23 cellular contexts compared by ENCODE assay signal in genomic region chr13:46304546-46304945, GRCh38.
DNase-seq lines count a peak whose midpoint lies in the region; ATAC-seq and TF ChIP-seq lines count a peak whose summit lies in the region.
"Had no signal": no experiment of that assay in that cellular context is flagged by ENCODE, and none has a peak within 500 bp of the region (broad histone marks: within the 10 kb centered on the region; RNA-seq: fewer than 3 reads in every experiment).

No MANE protein-coding gene starts in this region.

- peaks cover 10% of the 10 kb centered on the region for H3K36me3 Mint-ChIP-seq in activated CD8-positive, alpha-beta T cell treated with anti-CD3 and anti-CD28 coated beads for 36 hours (ENCODE audit: low read depth)
- peaks cover 15% of the 10 kb centered on the region for H3K36me3 Mint-ChIP-seq in activated CD8-positive, alpha-beta T cell treated with anti-CD3 and anti-CD28 coated beads, Interleukin-2, amount 10 ng/mL, durations not matched to agents 7 days and 5 days (ENCODE audit: low read depth)
- peaks cover 28% of the 10 kb centered on the region for H3K36me3 Mint-ChIP-seq in CD4-positive, alpha-beta T cell (ENCODE audit: low read depth)
- no peaks in the 10 kb centered on the region for H3K36me3 Mint-ChIP-seq in dendritic cell treated with granulocyte-macrophage colony-stimulating factor and Interleukin-4, amounts not matched to agents 40 ng/mL and 50 ng/mL, for 4 days (ENCODE audit: low read depth)
- peaks cover 17% of the 10 kb centered on the region for H3K36me3 Mint-ChIP-seq in natural killer cell treated with Interleukin-12 subunit alpha and Interleukin-12 subunit beta and Interleukin-15 and Interleukin-18, amount 100 ng/mL, for 72 hours

- POLR2A ChIA-PET in activated CD8-positive, alpha-beta T cell treated with anti-CD3 and anti-CD28 coated beads for 36 hours (lab: Charles Lee) = interaction anchor here (0.6 to 1.2 kb wide), 5 partner anchors 9 to 990 kb away, joined by 3 to 6 read pairs (median 4); no protein-coding TSS in a partner anchor
- POLR2A ChIA-PET in activated CD8-positive, alpha-beta T cell treated with anti-CD3 and anti-CD28 coated beads, Interleukin-2, amount 10 ng/mL, durations not matched to agents 7 days and 5 days (lab: Charles Lee) = interaction anchor here (0.6 kb wide), 1 partner anchor 63 kb away, joined by 5 read pairs; no protein-coding TSS in a partner anchor
- POLR2A ChIA-PET in CD4-positive, alpha-beta T cell (lab: Charles Lee) = interaction anchor here (1.0 to 1.7 kb wide), 2 partner anchors 9 kb away, joined by 4 to 11 read pairs; no protein-coding TSS in a partner anchor

- DNase-seq in activated CD8-positive, alpha-beta T cell treated with anti-CD3 and anti-CD28 coated beads for 36 hours = no peak
- DNase-seq in activated CD8-positive, alpha-beta T cell treated with anti-CD3 and anti-CD28 coated beads, Interleukin-2, amount 10 ng/mL, durations not matched to agents 7 days and 5 days = no peak
- DNase-seq in CD4-positive, alpha-beta T cell = no peak
- DNase-seq in natural killer cell treated with Interleukin-12 subunit alpha and Interleukin-12 subunit beta and Interleukin-15 and Interleukin-18, amount 100 ng/mL, for 72 hours (ENCODE audit: low spot score) = no peak
- DNase-seq in GM03348 (ENCODE audit: low spot score) (no peak), NCI-H2029 treated with DMSO at 0.1 percent for 48 hours (lab: John Stamatoyannopoulos, UW) (no peak), NCI-H2227 (lab: John Stamatoyannopoulos, UW; ENCODE audit: unreplicated experiment) (no peak)
- DNase-seq: Caco-2, DMS 273 treated with DMSO at 0.1 percent for 48 hours, DND-41, GOT3, HCEC 1CT, KG1, NCI-H1092 treated with DMSO at 0.1 percent for 48 hours, NCI-H1436 treated with DMSO at 0.1 percent for 48 hours, NCI-H2029, NCI-H2171, NCI-H526 had no signal

- intact Hi-C loops in activated CD8-positive, alpha-beta T cell treated with anti-CD3 and anti-CD28 coated beads for 36 hours (cut with micrococcal nuclease) = no loop called here
- intact Hi-C loops in CD4-positive, alpha-beta T cell (cut with DNase I, micrococcal nuclease) = no loop called here
- intact Hi-C loops in dendritic cell treated with granulocyte-macrophage colony-stimulating factor and Interleukin-4, amounts not matched to agents 40 ng/mL and 50 ng/mL, for 4 days (cut with micrococcal nuclease) = no loop called here

- no peaks in the 10 kb centered on the region for H3K27me3 ChIP-seq in CD4-positive, alpha-beta T cell (ENCODE audit: control insufficient read depth, insufficient read depth, low read length)
- H3K27me3 ChIP-seq: SJSA1 had no signal

- H3K4me1 Mint-ChIP-seq in activated CD8-positive, alpha-beta T cell treated with anti-CD3 and anti-CD28 coated beads for 36 hours (ENCODE audit: low read depth) = peaks cover 19% of the 10 kb centered on the region
- peaks cover 14% of the 10 kb centered on the region for H3K4me1 Mint-ChIP-seq in activated CD8-positive, alpha-beta T cell treated with anti-CD3 and anti-CD28 coated beads, Interleukin-2, amount 10 ng/mL, durations not matched to agents 7 days and 5 days (ENCODE audit: low read depth)
- H3K4me1 Mint-ChIP-seq in CD4-positive, alpha-beta T cell (ENCODE audit: low read depth) = peaks cover 22% of the 10 kb centered on the region
- H3K4me1 Mint-ChIP-seq in dendritic cell treated with granulocyte-macrophage colony-stimulating factor and Interleukin-4, amounts not matched to agents 40 ng/mL and 50 ng/mL, for 4 days (ENCODE audit: low read depth) = peaks cover 37% of the 10 kb centered on the region
- H3K4me1 Mint-ChIP-seq in natural killer cell treated with Interleukin-12 subunit alpha and Interleukin-12 subunit beta and Interleukin-15 and Interleukin-18, amount 100 ng/mL, for 72 hours (ENCODE audit: low read depth in 2 of 2) = peaks cover 32 to 33% of the 10 kb centered on the region in 2 donors

- H3K4me3 Mint-ChIP-seq in activated CD8-positive, alpha-beta T cell treated with anti-CD3 and anti-CD28 coated beads for 36 hours = no peak overlapping the region
- H3K4me3 Mint-ChIP-seq in activated CD8-positive, alpha-beta T cell treated with anti-CD3 and anti-CD28 coated beads, Interleukin-2, amount 10 ng/mL, durations not matched to agents 7 days and 5 days = no peak overlapping the region
- H3K4me3 Mint-ChIP-seq in CD4-positive, alpha-beta T cell = no peak overlapping the region
- no peak overlapping the region for H3K4me3 Mint-ChIP-seq in dendritic cell treated with granulocyte-macrophage colony-stimulating factor and Interleukin-4, amounts not matched to agents 40 ng/mL and 50 ng/mL, for 4 days
- H3K4me3 Mint-ChIP-seq in natural killer cell treated with Interleukin-12 subunit alpha and Interleukin-12 subunit beta and Interleukin-15 and Interleukin-18, amount 100 ng/mL, for 72 hours = peak overlapping the region; percentile 82

- H3K27me3 Mint-ChIP-seq in activated CD8-positive, alpha-beta T cell treated with anti-CD3 and anti-CD28 coated beads for 36 hours = no peaks in the 10 kb centered on the region
- H3K27me3 Mint-ChIP-seq in activated CD8-positive, alpha-beta T cell treated with anti-CD3 and anti-CD28 coated beads, Interleukin-2, amount 10 ng/mL, durations not matched to agents 7 days and 5 days (ENCODE audit: low read depth) = no peaks in the 10 kb centered on the region
- H3K27me3 Mint-ChIP-seq in CD4-positive, alpha-beta T cell = no peaks in the 10 kb centered on the region
- H3K27me3 Mint-ChIP-seq in dendritic cell treated with granulocyte-macrophage colony-stimulating factor and Interleukin-4, amounts not matched to agents 40 ng/mL and 50 ng/mL, for 4 days = no peaks in the 10 kb centered on the region
- H3K27me3 Mint-ChIP-seq in natural killer cell treated with Interleukin-12 subunit alpha and Interleukin-12 subunit beta and Interleukin-15 and Interleukin-18, amount 100 ng/mL, for 72 hours = no peaks in the 10 kb centered on the region

- ATAC-seq in activated CD8-positive, alpha-beta T cell treated with anti-CD3 and anti-CD28 coated beads for 36 hours = no peak
- ATAC-seq in activated CD8-positive, alpha-beta T cell treated with anti-CD3 and anti-CD28 coated beads, Interleukin-2, amount 10 ng/mL, durations not matched to agents 7 days and 5 days = no peak
- ATAC-seq in CD4-positive, alpha-beta T cell (ENCODE audit: poor library complexity) = no peak
- ATAC-seq in natural killer cell treated with Interleukin-12 subunit alpha and Interleukin-12 subunit beta and Interleukin-15 and Interleukin-18, amount 100 ng/mL, for 72 hours = no peak
- ATAC-seq: Right ventricle myocardium inferior had no signal

- CTCF ChIA-PET in activated CD8-positive, alpha-beta T cell treated with anti-CD3 and anti-CD28 coated beads for 36 hours (lab: Charles Lee) = interaction anchor here (1.2 to 2.9 kb wide), 3 partner anchors 9 to 17 kb away, joined by 3 to 10 read pairs (median 3); no protein-coding TSS in a partner anchor
- CTCF ChIA-PET in activated CD8-positive, alpha-beta T cell treated with anti-CD3 and anti-CD28 coated beads, Interleukin-2, amount 10 ng/mL, durations not matched to agents 7 days and 5 days (lab: Charles Lee) = interaction anchor here (0.6 to 2.3 kb wide), 6 partner anchors 9 to 767 kb away, joined by 3 to 9 read pairs (median 4); no protein-coding TSS in a partner anchor
- CTCF ChIA-PET in CD4-positive, alpha-beta T cell (lab: Charles Lee) = interaction anchor here (0.6 to 1.3 kb wide), 2 partner anchors 17 to 144 kb away, joined by 3 read pairs; no protein-coding TSS in a partner anchor

- no peak overlapping the region for H3K27ac ChIP-seq in CD4-positive, alpha-beta T cell (ENCODE audit: low read depth, low read length)
- H3K27ac ChIP-seq: 22Rv1, C4-2B, SJSA1 had no signal

- TF ChIP-seq CTCF in activated CD8-positive, alpha-beta T cell treated with anti-CD3 and anti-CD28 coated beads for 36 hours (IDR thresholded peaks at IDR 0.05) = no peak
- TF ChIP-seq CTCF in CD4-positive, alpha-beta T cell (IDR thresholded peaks at IDR 0.05) = no peak

- H3K27ac Mint-ChIP-seq in activated CD8-positive, alpha-beta T cell treated with anti-CD3 and anti-CD28 coated beads for 36 hours = peak overlapping the region; percentile 53
- H3K27ac Mint-ChIP-seq in activated CD8-positive, alpha-beta T cell treated with anti-CD3 and anti-CD28 coated beads, Interleukin-2, amount 10 ng/mL, durations not matched to agents 7 days and 5 days = no peak overlapping the region
- H3K27ac Mint-ChIP-seq in CD4-positive, alpha-beta T cell = peak overlapping the region; percentile 64
- H3K27ac Mint-ChIP-seq in dendritic cell treated with granulocyte-macrophage colony-stimulating factor and Interleukin-4, amounts not matched to agents 40 ng/mL and 50 ng/mL, for 4 days = peak overlapping the region; percentile 81
- H3K27ac Mint-ChIP-seq in natural killer cell treated with Interleukin-12 subunit alpha and Interleukin-12 subunit beta and Interleukin-15 and Interleukin-18, amount 100 ng/mL, for 72 hours = peak overlapping the region; percentile 80 to 90

- H3K9me3 Mint-ChIP-seq in activated CD8-positive, alpha-beta T cell treated with anti-CD3 and anti-CD28 coated beads for 36 hours = peaks cover 13% of the 10 kb centered on the region
- H3K9me3 Mint-ChIP-seq in activated CD8-positive, alpha-beta T cell treated with anti-CD3 and anti-CD28 coated beads, Interleukin-2, amount 10 ng/mL, durations not matched to agents 7 days and 5 days (ENCODE audit: insufficient read depth) = peaks cover 6% of the 10 kb centered on the region
- peaks cover 9% of the 10 kb centered on the region for H3K9me3 Mint-ChIP-seq in CD4-positive, alpha-beta T cell
- H3K9me3 Mint-ChIP-seq in dendritic cell treated with granulocyte-macrophage colony-stimulating factor and Interleukin-4, amounts not matched to agents 40 ng/mL and 50 ng/mL, for 4 days = peaks cover 4% of the 10 kb centered on the region
- peaks cover 3% of the 10 kb centered on the region for H3K9me3 Mint-ChIP-seq in natural killer cell treated with Interleukin-12 subunit alpha and Interleukin-12 subunit beta and Interleukin-15 and Interleukin-18, amount 100 ng/mL, for 72 hours

- H3K9me3 ChIP-seq in CD4-positive, alpha-beta T cell (ENCODE audit: control insufficient read depth, low read length) = peaks cover 3% of the 10 kb centered on the region
- H3K9me3 ChIP-seq: SJSA1 had no signal
